In genomic region chr15:62021991-62022600, GRCh38 we compare ENCODE assay signal across 13 cellular contexts. TPM values are rescaled to one million over a fixed set of nuclear protein-coding genes. Genes with fewer than 3 reads are reported as not detected.
DNase-seq lines count a peak whose midpoint lies in the region; ATAC-seq, FAIRE-seq and TF ChIP-seq lines count a peak whose summit lies in the region.
"Had no signal": no experiment of that assay in that cellular context is flagged by ENCODE, and none has a peak within 500 bp of the region (broad histone marks: within the 10 kb centered on the region; RNA-seq: fewer than 3 reads in every experiment).

No MANE protein-coding gene starts in this region.

- H3K9ac ChIP-seq in HepG2 (ENCODE audit: insufficient read depth, low read depth, low read length) (no peak overlapping the region), H1 (replicated peaks in 1 of 4; ENCODE audit: extremely low read depth in 1 of 4, low read depth in 3 of 4, low read length in 3 of 4) (no peak overlapping the region)

- no peak overlapping the region for H2BK15ac ChIP-seq in H1 (ENCODE audit: low read length)

- peak; percentile 58; the same call in 2 of the 3 replicates for ATAC-seq in HepG2
- ATAC-seq in right lobe of liver: no peak
- ATAC-seq in upper lobe of right lung: no peak
- ATAC-seq: left lung had no signal

- H3K79me1 ChIP-seq in H1 (ENCODE audit: low read depth, low read length): no peaks in the 10 kb centered on the region

- no peak overlapping the region for H4K8ac ChIP-seq in H1 (ENCODE audit: extremely low read depth, insufficient read depth, low read length)

- H3K9me3 ChIP-seq in HepG2 (ENCODE audit: low read length): no peaks in the 10 kb centered on the region
- H3K9me3 ChIP-seq in right lobe of liver: no peaks in the 10 kb centered on the region
- H3K9me3 ChIP-seq in H1 (ENCODE audit: insufficient read depth in 2 of 2, low read depth in 1 of 2, low read length in 1 of 2): no peaks in the 10 kb centered on the region
- H3K9me3 ChIP-seq in upper lobe of right lung: no peaks in the 10 kb centered on the region
- no peaks in the 10 kb centered on the region for H3K9me3 ChIP-seq in effector memory CD4-positive, alpha-beta T cell (ENCODE audit: control insufficient read depth, low read length)
- H3K9me3 ChIP-seq: left lung, transverse colon had no signal

- H3K36me3 ChIP-seq in HepG2 (replicated peaks in 1 of 2; ENCODE audit: control insufficient read depth in 1 of 2, insufficient read depth in 2 of 2, low read length in 2 of 2) (peaks cover 0 to 5% of the 10 kb centered on the region in 2 experiments; a peak in 1 of 5 replicates), right lobe of liver (peaks cover 0 to 8% (median 2%) of the 10 kb centered on the region in 4 donors), H1 (ENCODE audit: control insufficient read depth in 2 of 4, insufficient read depth in 4 of 4, low read length in 3 of 4) (peaks cover 0 to 2% (median 0%) of the 10 kb centered on the region in 4 experiments; a peak in 1 of 8 replicates), upper lobe of right lung (peaks cover 39% of the 10 kb centered on the region)
- H3K36me3 ChIP-seq in effector memory CD4-positive, alpha-beta T cell (ENCODE audit: control insufficient read depth, insufficient read depth, low read length): peaks cover 36% of the 10 kb centered on the region

- H3K4me3 ChIP-seq in HepG2 (replicated peaks in 1 of 3; ENCODE audit: insufficient read depth in 1 of 3, low read depth in 2 of 3, low read length in 3 of 3) (no peak overlapping the region), right lobe of liver (no peak overlapping the region), H1 (ENCODE audit: extremely low read depth in 1 of 4, insufficient read depth in 2 of 4, low read depth in 3 of 4, low read length in 4 of 4) (no peak overlapping the region), upper lobe of right lung (no peak overlapping the region)
- H3K4me3 ChIP-seq in effector memory CD4-positive, alpha-beta T cell (ENCODE audit: insufficient read depth, low read depth, low read length, poor library complexity, severe bottlenecking): no peak overlapping the region
- H3K4me3 ChIP-seq: left lung, transverse colon had no signal

- H4K20me1 ChIP-seq in HepG2 (ENCODE audit: insufficient read depth, low read length) (no peaks in the 10 kb centered on the region), H1 (replicated peaks in 1 of 2; ENCODE audit: control insufficient read depth in 1 of 2, insufficient read depth in 2 of 2, low read length in 2 of 2) (no peaks in the 10 kb centered on the region)

- H4K5ac ChIP-seq in H1 (ENCODE audit: insufficient read length, low read depth, low read length): no peak overlapping the region

- H3K14ac ChIP-seq in H1 (ENCODE audit: insufficient read length): no peak overlapping the region

- H2AK5ac ChIP-seq in H1 (ENCODE audit: low read depth, low read length): no peak overlapping the region

- intact Hi-C loops in HepG2 (cut with micrococcal nuclease; ENCODE audit: unreplicated experiment): loop anchor here (1.0 kb wide), 2 partner anchors 46 to 150 kb away; no protein-coding TSS in a partner anchor
- intact Hi-C loops in right lobe of liver (cut with DNase I): no loop called here
- intact Hi-C loops in upper lobe of right lung (cut with DNase I): no loop called here

- H3K4ac ChIP-seq in H1 (replicated peaks; ENCODE audit: insufficient read length, low read depth, low read length): no peak overlapping the region

- TF ChIP-seq RAD21 in HepG2 (CRISPR knock-in tag; IDR thresholded peaks at IDR 0.05): no peak
- peak in 1 of 2 experiments; percentile 29; a peak in 2 of 4 replicates for TF ChIP-seq RAD21 in H1 (IDR thresholded peaks at IDR 0.05 in 1 of 2, conservative IDR thresholded peaks at IDR 0.05 in 1 of 2; ENCODE audit: low read depth in 2 of 2, low read length in 2 of 2)

- no peak for TF ChIP-seq POLR2A in HepG2 (IDR thresholded peaks at IDR 0.05; ENCODE audit: insufficient read depth in 1 of 2, low read depth in 2 of 2, low read length in 2 of 2)
- TF ChIP-seq POLR2A in right lobe of liver (IDR thresholded peaks at IDR 0.05): no peak
- TF ChIP-seq POLR2A in H1 (IDR thresholded peaks at IDR 0.05; ENCODE audit: control extremely low read depth in 1 of 2, low read depth in 2 of 2, low read length in 2 of 2): no peak

- no peak overlapping the region for H3K56ac ChIP-seq in H1 (replicated peaks; ENCODE audit: insufficient read length, low read depth, low read length)

- H3K27me3 ChIP-seq in HepG2 (ENCODE audit: control insufficient read depth in 1 of 2, insufficient read depth in 2 of 2, low read length in 2 of 2) (no peaks in the 10 kb centered on the region), right lobe of liver (no peaks in the 10 kb centered on the region), H1 (replicated peaks in 1 of 4; ENCODE audit: control insufficient read depth in 3 of 4, extremely low read depth in 1 of 4, insufficient read depth in 3 of 4, low read length in 3 of 4) (no peaks in the 10 kb centered on the region), upper lobe of right lung (no peaks in the 10 kb centered on the region)
- no peaks in the 10 kb centered on the region for H3K27me3 ChIP-seq in effector memory CD4-positive, alpha-beta T cell (replicated peaks; ENCODE audit: control insufficient read depth, insufficient read depth, low read length, poor library complexity, severe bottlenecking)
- H3K27me3 ChIP-seq: left lung, transverse colon had no signal

- no peak overlapping the region for H2AFZ ChIP-seq in HepG2 (ENCODE audit: low read length)
- no peak overlapping the region for H2AFZ ChIP-seq in H1 (ENCODE audit: low read length)

- in situ Hi-C loops in HepG2 (cut with HindIII; ENCODE audit: extremely low pct_ligation_motif_present, low pct_unique_long_range_greater_than_20kb): no loop called here

- no peak overlapping the region for H3K23ac ChIP-seq in H1 (ENCODE audit: insufficient read length)

- no peak overlapping the region for H2BK12ac ChIP-seq in H1 (ENCODE audit: low read depth, low read length)

- no peaks in the 10 kb centered on the region for H3K23me2 ChIP-seq in H1 (ENCODE audit: low read depth, low read length)

- TF ChIP-seq CTCF in HepG2 (CRISPR knock-in tag; IDR thresholded peaks at IDR 0.05) (peak; percentile 19; the same call in 1 of the 2 replicates), right lobe of liver (IDR thresholded peaks at IDR 0.05) (peak in 2 of 4 donors; percentile 24 to 34), H1 (IDR thresholded peaks at IDR 0.05; ENCODE audit: control extremely low read depth in 1 of 3, insufficient read depth in 1 of 3, low read depth in 1 of 3, low read length in 3 of 3) (peak in 2 of 3 experiments; percentile 25 to 45; a peak in 2 of 4 replicates), upper lobe of right lung (IDR thresholded peaks at IDR 0.05) (peak; percentile 20)

- FAIRE-seq in HepG2 (lab: Jason Lieb, UNC) (no peak), H1 (lab: Jason Lieb, UNC) (no peak)

- H3K18ac ChIP-seq in H1 (ENCODE audit: extremely low read depth, low read length): no peak overlapping the region

- H3K4me1 ChIP-seq in HepG2 (ENCODE audit: insufficient read depth, low read length): no peaks in the 10 kb centered on the region
- H3K4me1 ChIP-seq in right lobe of liver: no peaks in the 10 kb centered on the region
- H3K4me1 ChIP-seq in H1 (replicated peaks in 1 of 4; ENCODE audit: control insufficient read depth in 3 of 4, insufficient read depth in 4 of 4, low read length in 3 of 4): no peaks in the 10 kb centered on the region
- no peaks in the 10 kb centered on the region for H3K4me1 ChIP-seq in upper lobe of right lung
- no peaks in the 10 kb centered on the region for H3K4me1 ChIP-seq in effector memory CD4-positive, alpha-beta T cell (ENCODE audit: control insufficient read depth, insufficient read depth, low read length, poor library complexity, severe bottlenecking)
- H3K4me1 ChIP-seq: transverse colon had no signal

- H2BK5ac ChIP-seq in H1 (ENCODE audit: low read depth, low read length): no peak overlapping the region

- H3K4me2 ChIP-seq in HepG2 (ENCODE audit: low read depth, low read length) (no peak overlapping the region), H1 (ENCODE audit: insufficient read depth in 1 of 2, low read depth in 2 of 2, low read length in 2 of 2) (no peak overlapping the region)

- CTCF ChIA-PET in HepG2 (lab: Yijun Ruan, JAX; ENCODE audit: low intra/inter-chr PET ratio, low total read pairs): no interaction called here
- CTCF ChIA-PET in H1 (lab: Charles Lee; ENCODE audit: partially characterized antibody): interaction anchor here (0.8 to 1.5 kb wide), 7 partner anchors 12 to 154 kb away, joined by 3 to 4 read pairs (median 3); no protein-coding TSS in a partner anchor

- BruUV-seq in HepG2 (replicated peaks; lab: Mats Ljungman, UMichigan): no TSS peak

- H3K27ac ChIP-seq in HepG2 (ENCODE audit: extremely low read length, insufficient read depth, low read length) (no peak overlapping the region), right lobe of liver (no peak overlapping the region), H1 (ENCODE audit: low read depth, low read length) (no peak overlapping the region), upper lobe of right lung (no peak overlapping the region)
- H3K27ac ChIP-seq in effector memory CD4-positive, alpha-beta T cell (ENCODE audit: insufficient read depth, low read length, poor library complexity, severe bottlenecking): no peak overlapping the region
- H3K27ac ChIP-seq: left lung, transverse colon had no signal

- no peak overlapping the region for H2BK20ac ChIP-seq in H1 (ENCODE audit: low read length)

- TF ChIP-seq EP300 in HepG2 (IDR thresholded peaks at IDR 0.05; ENCODE audit: low read depth in 2 of 2, low read length in 2 of 2) (no peak), HepG2 (CRISPR knock-in tag; IDR thresholded peaks at IDR 0.05; ENCODE audit: borderline replicate concordance) (no peak), H1 (IDR thresholded peaks at IDR 0.05; ENCODE audit: borderline replicate concordance in 1 of 2, low read depth in 2 of 2, low read length in 2 of 2) (no peak)

- WGBS in HepG2 (ENCODE audit: low lambda C conversion rate): 98% methylated on average over 3 of the region's 3 CpGs
- WGBS in right lobe of liver (ENCODE audit: insufficient coverage, low coverage, low lambda C conversion rate, missing lambda C conversion rate): 97% methylated on average over 3 of the region's 3 CpGs
- 92% methylated on average over 3 of the region's 3 CpGs; no CpG with 5 or more reads in 1 of the 2 experiments for WGBS in H1 (ENCODE audit: extremely low coverage in 1 of 2, insufficient coverage in 1 of 2, insufficient read length in 1 of 2, insufficient replicate concordance in 2 of 2, low coverage in 1 of 2, low lambda C conversion rate in 2 of 2, missing lambda C conversion rate in 1 of 2), 2 experiments

- DNase-seq in HepG2 (ENCODE audit: low spot score) (peak; percentile 15), right lobe of liver (no peak), NCI-H69 (lab: John Stamatoyannopoulos, UW) (peak; percentile 33), H1 (ENCODE audit: low read depth in 1 of 2, low spot score in 2 of 2) (no peak), upper lobe of right lung (no peak), NK-92 (lab: John Stamatoyannopoulos, UW; ENCODE audit: unreplicated experiment) (no peak)
- DNase-seq in effector memory CD4-positive, alpha-beta T cell: no peak
- no peak for DNase-seq in effector CD8-positive, alpha-beta T cell (lab: John Stamatoyannopoulos, UW)
- DNase-seq: CD4-positive, alpha-beta memory T cell; left lung; NCI-H524 treated with DMSO at 0.1 percent for 48 hours; T1000; transverse colon had no signal

- no peak overlapping the region for H2BK120ac ChIP-seq in H1 (replicated peaks; ENCODE audit: low read depth, low read length)

- H4K91ac ChIP-seq in H1 (replicated peaks; ENCODE audit: insufficient read length, low read length): no peak overlapping the region

- POLR2A ChIA-PET in HepG2 (lab: Yijun Ruan, JAX): no interaction called here
- POLR2A ChIA-PET in H1 (lab: Charles Lee; ENCODE audit: partially characterized antibody): no interaction called here

- H3K79me2 ChIP-seq in HepG2 (ENCODE audit: insufficient read depth, low read length) (no peaks in the 10 kb centered on the region), H1 (ENCODE audit: control insufficient read depth in 1 of 2, insufficient read depth in 2 of 2, low read length in 2 of 2) (no peaks in the 10 kb centered on the region)

RNA-seq across cellular contexts. Expression of gene VPS13C, which starts 38.2 kb away (rescaled TPM):
- total RNA-seq in HepG2 (2016; rRNA removed; fragmentation: Illumina TruSeq; extraction: Trizol) (26.8 and 27.6 TPM in 2 replicates), right lobe of liver (10 to 100 TPM; 17.5 to 34.6 (median 27.3) TPM), upper lobe of right lung (87.1 TPM)
- 3.3 and 3.6 TPM in 2 replicates for total RNA-seq in HepG2 (2016; cell fraction: cytosol; rRNA removed; fragmentation: Illumina TruSeq; extraction: Trizol; ENCODE audit: low read depth)
- 24.0 and 25.4 TPM in 2 replicates for total RNA-seq in HepG2 (2016; cell fraction: insoluble cytoplasmic fraction; rRNA removed; fragmentation: Illumina TruSeq; extraction: Trizol)
- 3.6 and 4.9 TPM in 2 replicates for total RNA-seq in HepG2 (2016; cell fraction: membrane; rRNA removed; fragmentation: Illumina TruSeq; extraction: Trizol)
- 89.1 and 91.0 TPM in 2 replicates for total RNA-seq in HepG2 (2016; cell fraction: nucleus; rRNA removed; fragmentation: Illumina TruSeq; extraction: Trizol)
- polyA plus RNA-seq in HepG2 (2011; rRNA removed) (9.1 and 10.9 TPM in 2 replicates), H1 (2011; rRNA removed) (3.0 and 4.8 TPM in 2 replicates)
- polyA plus RNA-seq in HepG2 (2011; cell fraction: cytosol; rRNA removed): 3.6 and 5.3 TPM in 2 replicates
- polyA plus RNA-seq in HepG2 (2011; cell fraction: nucleus; rRNA removed): 21.5 and 22.4 TPM in 2 replicates
- 13.0 and 13.7 TPM in 2 replicates for polyA plus RNA-seq in HepG2 (2012)
- 0.58 and 0.61 TPM in 2 replicates for polyA plus RNA-seq in HepG2 (2016; cell fraction: cytosol; fragmentation: Illumina TruSeq; extraction: Trizol; ENCODE audit: low read depth)
- 10.6 and 13.4 TPM in 2 replicates for polyA plus RNA-seq in HepG2 (2016; cell fraction: insoluble cytoplasmic fraction; fragmentation: Illumina TruSeq; extraction: Trizol; ENCODE audit: low read depth)
- polyA plus RNA-seq in HepG2 (2016; cell fraction: membrane; fragmentation: Illumina TruSeq; extraction: Trizol; ENCODE audit: low read depth): 0.87 and 1.5 TPM in 2 replicates
- polyA plus RNA-seq in HepG2 (2016; cell fraction: nucleus; fragmentation: Illumina TruSeq; extraction: Trizol; ENCODE audit: insufficient read depth, low read depth): 51.1 and 54.5 TPM in 2 replicates
- 35.0 and 40.3 TPM in 2 replicates for polyA minus RNA-seq in HepG2 (2011; rRNA and poly(A)+ RNA removed; ENCODE audit: low replicate concordance)
- 33.1 and 34.0 TPM in 2 replicates for polyA minus RNA-seq in HepG2 (2011; cell fraction: cytosol; rRNA and poly(A)+ RNA removed)
- 230 and 238 TPM in 2 replicates for polyA minus RNA-seq in HepG2 (2011; cell fraction: nucleus; rRNA and poly(A)+ RNA removed)
- 14.1 and 18.8 TPM in 2 replicates for total RNA-seq in H1 (2021; fragmentation: NEBNext Ultra II Directional; extraction: Animal tissue kit (Norgen Biotek cat#: 25700))
- polyA plus RNA-seq in H1 (2011; cell fraction: cytosol; rRNA removed): 4.7 TPM
- polyA plus RNA-seq in H1 (2011; cell fraction: nucleus; rRNA removed): 4.3 TPM
- 4.8 to 7.2 TPM (median 6.1 TPM) in 4 replicates for polyA plus RNA-seq in H1 (2012, experiment 1 of 2)
- polyA plus RNA-seq in H1 (2012, experiment 2 of 2): 0.42 TPM
- polyA plus RNA-seq in H1 (2013, experiment 1 of 2): 11.0 TPM
- 8.7 TPM for polyA plus RNA-seq in H1 (2013, experiment 2 of 2)
- 25.1 and 42.6 TPM in 2 replicates for polyA minus RNA-seq in H1 (2011; rRNA and poly(A)+ RNA removed)
- 18.9 TPM for polyA minus RNA-seq in H1 (2011; cell fraction: cytosol; rRNA and poly(A)+ RNA removed)
- 51.5 TPM for polyA minus RNA-seq in H1 (2011; cell fraction: nucleus; rRNA and poly(A)+ RNA removed)

RNA-seq across cellular contexts. Expression of gene C2CD4A, which starts 44.7 kb away (rescaled TPM):
- 0.17 and 0.20 TPM in 2 replicates for total RNA-seq in HepG2 (2016; rRNA removed; fragmentation: Illumina TruSeq; extraction: Trizol)
- 0.09 and 0.10 TPM in 2 replicates for total RNA-seq in HepG2 (2016; cell fraction: cytosol; rRNA removed; fragmentation: Illumina TruSeq; extraction: Trizol; ENCODE audit: low read depth)
- total RNA-seq in HepG2 (2016; cell fraction: insoluble cytoplasmic fraction; rRNA removed; fragmentation: Illumina TruSeq; extraction: Trizol): 0.26 and 0.34 TPM in 2 replicates
- 0.22 and 0.28 TPM in 2 replicates for total RNA-seq in HepG2 (2016; cell fraction: membrane; rRNA removed; fragmentation: Illumina TruSeq; extraction: Trizol)
- total RNA-seq in HepG2 (2016; cell fraction: nucleus; rRNA removed; fragmentation: Illumina TruSeq; extraction: Trizol): 0.16 and 0.25 TPM in 2 replicates
- polyA plus RNA-seq in HepG2 (2011; rRNA removed): not detected in 2 replicates
- polyA plus RNA-seq in HepG2 (2011; cell fraction: cytosol; rRNA removed): not detected in 2 replicates
- 0.03 TPM in 1 of 2 replicates, not detected in the other for polyA plus RNA-seq in HepG2 (2011; cell fraction: nucleus; rRNA removed)
- not detected in 2 replicates for polyA plus RNA-seq in HepG2 (2012)
- not detected in 2 replicates for polyA plus RNA-seq in HepG2 (2016; cell fraction: cytosol; fragmentation: Illumina TruSeq; extraction: Trizol; ENCODE audit: low read depth)
- 0.30 and 0.31 TPM in 2 replicates for polyA plus RNA-seq in HepG2 (2016; cell fraction: insoluble cytoplasmic fraction; fragmentation: Illumina TruSeq; extraction: Trizol; ENCODE audit: low read depth)
- polyA plus RNA-seq in HepG2 (2016; cell fraction: membrane; fragmentation: Illumina TruSeq; extraction: Trizol; ENCODE audit: low read depth): 0.08 TPM in 1 of 2 replicates, not detected in the other
- polyA plus RNA-seq in HepG2 (2016; cell fraction: nucleus; fragmentation: Illumina TruSeq; extraction: Trizol; ENCODE audit: insufficient read depth, low read depth): 0.30 and 0.51 TPM in 2 replicates
- 0.04 TPM in 1 of 2 replicates, not detected in the other for polyA minus RNA-seq in HepG2 (2011; rRNA and poly(A)+ RNA removed; ENCODE audit: low replicate concordance)
- not detected in 2 replicates for polyA minus RNA-seq in HepG2 (2011; cell fraction: cytosol; rRNA and poly(A)+ RNA removed)
- not detected in 2 replicates for polyA minus RNA-seq in HepG2 (2011; cell fraction: nucleus; rRNA and poly(A)+ RNA removed)
- 1 to 10 TPM in 3 of 6 experiments, under 1 TPM in 1, not detected in 2; 0.53 to 6.3 (median 3.7) TPM for total RNA-seq in right lobe of liver
- total RNA-seq in H1 (2021; fragmentation: NEBNext Ultra II Directional; extraction: Animal tissue kit (Norgen Biotek cat#: 25700)): not detected in 2 replicates
- polyA plus RNA-seq in H1 (2011; rRNA removed): not detected in 2 replicates
- not detected for polyA plus RNA-seq in H1 (2011; cell fraction: cytosol; rRNA removed)
- polyA plus RNA-seq in H1 (2011; cell fraction: nucleus; rRNA removed): not detected
- polyA plus RNA-seq in H1 (2012, experiment 1 of 2): 0.10 TPM in 1 of 4 replicates, not detected in the others
- 0.04 TPM for polyA plus RNA-seq in H1 (2012, experiment 2 of 2)
- polyA plus RNA-seq in H1 (2013, experiment 1 of 2): 0.04 TPM
- 0.04 TPM for polyA plus RNA-seq in H1 (2013, experiment 2 of 2)
- not detected in 2 replicates for polyA minus RNA-seq in H1 (2011; rRNA and poly(A)+ RNA removed)
- not detected for polyA minus RNA-seq in H1 (2011; cell fraction: cytosol; rRNA and poly(A)+ RNA removed)
- polyA minus RNA-seq in H1 (2011; cell fraction: nucleus; rRNA and poly(A)+ RNA removed): 0.40 TPM
- total RNA-seq in upper lobe of right lung: 0.14 TPM

Comparison
In these comparisons a context has a peak if more than half of its experiments do, and no peak if none do; other contexts are left out.
1. DNase-seq: peak in HepG2 (single experiment) and NCI-H69 (single experiment); none in right lobe of liver (0 of 3), H1 (0 of 2), upper lobe of right lung (single experiment), NK-92 (single experiment), effector memory CD4-positive, alpha-beta T cell (0 of 3) and effector CD8-positive, alpha-beta T cell (single experiment).
2. Of the 41 proteins assayed by ChIP-seq in both HepG2 and H1: peak only in HepG2: none; only in H1: none; in both: CTCF; in neither: 39; mixed calls (peak in some experiments, not most) for 1.